Comparison of ENCODE assay signal across 16 cellular contexts in genomic region chr3:104796556-104796955, GRCh38.
DNase-seq lines count a peak whose midpoint lies in the region; ATAC-seq and TF ChIP-seq lines count a peak whose summit lies in the region.
"Had no signal": no experiment of that assay in that cellular context is flagged by ENCODE, and none has a peak within 500 bp of the region (broad histone marks: within the 10 kb centered on the region; RNA-seq: fewer than 3 reads in every experiment).

No MANE protein-coding gene starts in this region.

- H3K4me3 Mint-ChIP-seq in activated CD8-positive, alpha-beta T cell treated with anti-CD3 and anti-CD28 coated beads for 36 hours = no peak overlapping the region
- H3K4me3 Mint-ChIP-seq: CD4-positive, alpha-beta memory T cell; H9 had no signal

- H3K27ac ChIP-seq in PC-9 (no peak overlapping the region), fibroblast of lung (ENCODE audit: insufficient read depth, low read length) (no peak overlapping the region), mesenchymal stem cell (ENCODE audit: low read length, poor library complexity, severe bottlenecking) (no peak overlapping the region)
- H3K27ac ChIP-seq: C4-2B, GM23248 had no signal

- intact Hi-C loops in PC-9 (cut with micrococcal nuclease; ENCODE audit: unreplicated experiment) = no loop called here
- intact Hi-C loops in activated CD8-positive, alpha-beta T cell treated with anti-CD3 and anti-CD28 coated beads for 36 hours (cut with micrococcal nuclease) = no loop called here

- H4K20me1 ChIP-seq in PC-9 (ENCODE audit: insufficient read depth) (no peaks in the 10 kb centered on the region), fibroblast of lung (ENCODE audit: control insufficient read depth, extremely low read depth, insufficient read depth, low read length) (no peaks in the 10 kb centered on the region)

- H4K8ac ChIP-seq in mesenchymal stem cell (ENCODE audit: low read length) = no peak overlapping the region

- no peak overlapping the region for H3K4ac ChIP-seq in mesenchymal stem cell (ENCODE audit: low read depth in 1 of 2, low read length in 2 of 2)

- H3K14ac ChIP-seq in mesenchymal stem cell (ENCODE audit: low read length in 2 of 2) = no peak overlapping the region

- H3K4me1 Mint-ChIP-seq in activated CD8-positive, alpha-beta T cell treated with anti-CD3 and anti-CD28 coated beads for 36 hours (ENCODE audit: low read depth) = no peaks in the 10 kb centered on the region
- H3K4me1 Mint-ChIP-seq: CD4-positive, alpha-beta memory T cell had no signal

- no peaks in the 10 kb centered on the region for H3K79me1 ChIP-seq in mesenchymal stem cell (replicated peaks; ENCODE audit: low read length, poor library complexity, severe bottlenecking)

- H3K79me2 ChIP-seq in PC-9 (ENCODE audit: low read depth) (no peaks in the 10 kb centered on the region), fibroblast of lung (ENCODE audit: control insufficient read depth, insufficient read depth, low read length) (no peaks in the 10 kb centered on the region)

- H2BK5ac ChIP-seq in mesenchymal stem cell (ENCODE audit: low read depth, low read length, poor library complexity, severe bottlenecking) = no peak overlapping the region

- DNase-seq in AG09319 (ENCODE audit: extremely low read depth, low read depth) (peak; percentile 11), PC-9 (no peak), fibroblast of lung (ENCODE audit: low read depth in 2 of 2) (peak; percentile 16 to 62), mesenchymal stem cell (peak; percentile 46), NCI-H2196 (lab: John Stamatoyannopoulos, UW; ENCODE audit: unreplicated experiment) (no peak), HEK293T (ENCODE audit: extremely low spot score) (no peak)
- no peak for DNase-seq in activated CD8-positive, alpha-beta T cell treated with anti-CD3 and anti-CD28 coated beads for 36 hours
- DNase-seq: ACHN; BE2C; CD4-positive, alpha-beta memory T cell; DMS79; EL; GM23248; H9 had no signal

- H3K27me3 ChIP-seq in PC-9 (ENCODE audit: insufficient read depth, low read depth) (no peaks in the 10 kb centered on the region), fibroblast of lung (ENCODE audit: control insufficient read depth, insufficient read depth, low read length) (no peaks in the 10 kb centered on the region), mesenchymal stem cell (ENCODE audit: control insufficient read depth in 1 of 2, insufficient read depth in 1 of 2, low read length in 2 of 2) (no peaks in the 10 kb centered on the region)
- H3K27me3 ChIP-seq: BE2C had no signal

- H3F3A ChIP-seq in PC-9 (ENCODE audit: insufficient read depth, low read depth) = no peaks in the 10 kb centered on the region; the same call in 1 of the 2 replicates

- H3K36me3 Mint-ChIP-seq in activated CD8-positive, alpha-beta T cell treated with anti-CD3 and anti-CD28 coated beads for 36 hours (ENCODE audit: low read depth) = no peaks in the 10 kb centered on the region
- H3K36me3 Mint-ChIP-seq: CD4-positive, alpha-beta memory T cell had no signal

- no peak overlapping the region for H3K4me2 ChIP-seq in PC-9
- no peak overlapping the region for H3K4me2 ChIP-seq in fibroblast of lung (ENCODE audit: extremely low read depth, insufficient read depth, low read length)
- H3K4me2 ChIP-seq in mesenchymal stem cell (ENCODE audit: low read length, poor library complexity, severe bottlenecking) = no peak overlapping the region

- H4K91ac ChIP-seq in mesenchymal stem cell (ENCODE audit: low read length) = no peak overlapping the region

- H2AFZ ChIP-seq in PC-9 (peak overlapping the region; percentile 24; the same call in 1 of the 2 replicates), fibroblast of lung (ENCODE audit: low read length) (peak overlapping the region; percentile 62), mesenchymal stem cell (ENCODE audit: low read depth, low read length) (no peak overlapping the region)
- H2AFZ ChIP-seq: GM23248 had no signal

- H3K36me3 ChIP-seq in PC-9 (ENCODE audit: low read depth) (no peaks in the 10 kb centered on the region), fibroblast of lung (ENCODE audit: control insufficient read depth, insufficient read depth, low read length) (no peaks in the 10 kb centered on the region), mesenchymal stem cell (ENCODE audit: control insufficient read depth in 1 of 2, insufficient read depth in 2 of 2, low read depth in 1 of 2, low read length in 2 of 2) (no peaks in the 10 kb centered on the region)
- H3K36me3 ChIP-seq: BE2C had no signal

- H3K9ac ChIP-seq in fibroblast of lung (ENCODE audit: insufficient read depth, low read length) (no peak overlapping the region), mesenchymal stem cell (ENCODE audit: low read length) (no peak overlapping the region)
- H3K9ac ChIP-seq: GM23248 had no signal

- no peak overlapping the region for H2BK120ac ChIP-seq in mesenchymal stem cell (ENCODE audit: low read depth, low read length)

- no peak for TF ChIP-seq CTCF in AG09319 (IDR thresholded peaks at IDR 0.05; ENCODE audit: low read depth, low read length)
- TF ChIP-seq CTCF in PC-9 (conservative IDR thresholded peaks at IDR 0.05) = no peak
- no peak for TF ChIP-seq CTCF in fibroblast of lung (conservative IDR thresholded peaks at IDR 0.05 in 1 of 2, IDR thresholded peaks at IDR 0.05 in 1 of 2; ENCODE audit: low read depth in 1 of 2, low read length in 2 of 2)
- TF ChIP-seq CTCF in activated CD8-positive, alpha-beta T cell treated with anti-CD3 and anti-CD28 coated beads for 36 hours (IDR thresholded peaks at IDR 0.05) = no peak

- no peak overlapping the region for H3K18ac ChIP-seq in mesenchymal stem cell (ENCODE audit: low read depth in 1 of 2, low read length in 2 of 2)

- H3K4me3 ChIP-seq in PC-9 = no peak overlapping the region
- no peak overlapping the region for H3K4me3 ChIP-seq in fibroblast of lung (replicated peaks in 1 of 4; ENCODE audit: control extremely low read depth in 1 of 4, insufficient read depth in 1 of 4, low read depth in 3 of 4, low read length in 4 of 4)
- no peak overlapping the region for H3K4me3 ChIP-seq in mesenchymal stem cell (ENCODE audit: insufficient read depth in 1 of 2, low read depth in 1 of 2, low read length in 2 of 2)
- H3K4me3 ChIP-seq: GM23248 had no signal

- no peaks in the 10 kb centered on the region for H3K27me3 Mint-ChIP-seq in activated CD8-positive, alpha-beta T cell treated with anti-CD3 and anti-CD28 coated beads for 36 hours
- H3K27me3 Mint-ChIP-seq: CD4-positive, alpha-beta memory T cell had no signal

- no peak overlapping the region for H2BK15ac ChIP-seq in mesenchymal stem cell (ENCODE audit: low read depth, poor library complexity, severe bottlenecking)

- no peak overlapping the region for H2AK5ac ChIP-seq in mesenchymal stem cell (ENCODE audit: low read length, severe bottlenecking)

- POLR2A ChIA-PET in PC-9 (lab: Charles Lee; ENCODE audit: unreplicated experiment) (no interaction called here), HEK293T (lab: Yijun Ruan, JAX) (no interaction called here)
- POLR2A ChIA-PET in activated CD8-positive, alpha-beta T cell treated with anti-CD3 and anti-CD28 coated beads for 36 hours (lab: Charles Lee) = no interaction called here

- no TSS peak for BruUV-seq in PC-9 (replicated peaks; lab: Mats Ljungman, UMichigan)

- WGBS in mesenchymal stem cell = 64% methylated on average over 4 of the region's 5 CpGs

- CTCF ChIA-PET in PC-9 (lab: Charles Lee) (no interaction called here), HEK293T (lab: Yijun Ruan, JAX) (no interaction called here)
- CTCF ChIA-PET in activated CD8-positive, alpha-beta T cell treated with anti-CD3 and anti-CD28 coated beads for 36 hours (lab: Charles Lee) = no interaction called here

- no peaks in the 10 kb centered on the region for H3K9me3 Mint-ChIP-seq in activated CD8-positive, alpha-beta T cell treated with anti-CD3 and anti-CD28 coated beads for 36 hours
- H3K9me3 Mint-ChIP-seq: CD4-positive, alpha-beta memory T cell; H9 had no signal

- H2BK12ac ChIP-seq in mesenchymal stem cell (ENCODE audit: low read length in 2 of 2) = no peak overlapping the region

- no peaks in the 10 kb centered on the region for H3K9me2 ChIP-seq in PC-9 (ENCODE audit: insufficient read depth)

- no peak overlapping the region for H3K27ac Mint-ChIP-seq in activated CD8-positive, alpha-beta T cell treated with anti-CD3 and anti-CD28 coated beads for 36 hours
- H3K27ac Mint-ChIP-seq: CD4-positive, alpha-beta memory T cell; H9 had no signal

- no peaks in the 10 kb centered on the region for H3K9me3 ChIP-seq in PC-9 (ENCODE audit: insufficient read depth, low read depth)
- no peaks in the 10 kb centered on the region for H3K9me3 ChIP-seq in fibroblast of lung (ENCODE audit: control insufficient read depth, insufficient read depth, low read depth, low read length)
- H3K9me3 ChIP-seq in mesenchymal stem cell (ENCODE audit: control insufficient read depth, low read length) = no peaks in the 10 kb centered on the region
- H3K9me3 ChIP-seq: BE2C had no signal

- no peak for ATAC-seq in activated CD8-positive, alpha-beta T cell treated with anti-CD3 and anti-CD28 coated beads for 36 hours
- ATAC-seq: HepG2 had no signal

- H3K4me1 ChIP-seq in PC-9 (replicated peaks; ENCODE audit: insufficient read depth) (no peaks in the 10 kb centered on the region), fibroblast of lung (ENCODE audit: control insufficient read depth, extremely low read depth, insufficient read depth, low read length) (no peaks in the 10 kb centered on the region), mesenchymal stem cell (ENCODE audit: control insufficient read depth, insufficient read depth, low read depth, low read length) (no peaks in the 10 kb centered on the region)
- H3K4me1 ChIP-seq: BE2C had no signal

- no peak overlapping the region for H3K23ac ChIP-seq in mesenchymal stem cell (ENCODE audit: low read length in 2 of 2)

TF ChIP-seq in HEK293T, 16 proteins besides CTCF, POLR2A, EP300 and RAD21:
- TF ChIP-seq LEF1 (IDR thresholded peaks at IDR 0.05; ENCODE audit: borderline replicate concordance) (no peak), NFRKB (IDR thresholded peaks at IDR 0.05) (no peak), L3MBTL2 (conservative IDR thresholded peaks at IDR 0.05) (no peak), FOXM1 (IDR thresholded peaks at IDR 0.05; ENCODE audit: borderline replicate concordance) (no peak), ZNF384 (IDR thresholded peaks at IDR 0.05) (no peak), ARNT (IDR thresholded peaks at IDR 0.05) (no peak), CTBP1 (IDR thresholded peaks at IDR 0.05; ENCODE audit: borderline replicate concordance) (no peak), ELF4 (IDR thresholded peaks at IDR 0.05) (no peak)

Comparison
In these comparisons a context has a peak if more than half of its experiments do, and no peak if none do; other contexts are left out.
1. DNase-seq: peak in AG09319 (single experiment), fibroblast of lung (2 of 2) and mesenchymal stem cell (single experiment); none in PC-9 (0 of 2), NCI-H2196 (single experiment), activated CD8-positive, alpha-beta T cell treated with anti-CD3 and anti-CD28 coated beads for 36 hours (single experiment) and HEK293T (single experiment).